ENCODE assay signal across 21 cellular contexts in genomic region chr3:184626942-184627341, GRCh38.
"Had no signal": no experiment of that assay in that cellular context is flagged by ENCODE, and none has a peak within 500 bp of the region (broad histone marks: within the 10 kb centered on the region; RNA-seq: fewer than 3 reads in every experiment).

No MANE protein-coding gene starts in this region.

- DNase-seq: activated CD4-positive, alpha-beta T cell treated with anti-CD3 and anti-CD28 coated beads for 4 hours; activated CD4-positive, alpha-beta T cell treated with anti-CD3 and anti-CD28 coated beads, Interleukin-2, amount 50 U/mL, for 4 hours; activated CD8-positive, alpha-beta memory T cell treated with anti-CD3 and anti-CD28 coated beads for 24 hours; activated effector memory CD4-positive, alpha-beta T cell treated with anti-CD3 and anti-CD28 coated beads, Interleukin-2, amount 50 U/mL, for 16 hours; activated naive CD4-positive, alpha-beta T cell treated with anti-CD3 and anti-CD28 coated beads, Interleukin-2, amount 10 ng/mL, durations not matched to agents 7 days and 5 days; activated naive CD8-positive, alpha-beta T cell treated with anti-CD3 and anti-CD28 coated beads, Interleukin-2, amount 10 ng/mL, durations not matched to agents 7 days and 5 days; central memory CD4-positive, alpha-beta T cell; head of caudate nucleus; kidney glomerular epithelial cell; left lung; naive B cell; right lobe of liver; small intestine; stimulated activated CD4-positive, alpha-beta T cell treated with anti-CD3 and anti-CD28 coated beads, Interleukin-1b, Interleukin-23, amount 100 ng/mL, for 48 hours; stimulated activated naive B cell treated with anti-CD40 and anti-IgM and Interleukin-4, amounts not matched to agents 10 μg/mL and 1 μg/mL and 100 μg/mL, for 72 hours; stomach; SW 1271; T-helper 9 cell; tibial artery had no signal

- H3K36me3 ChIP-seq: ascending aorta, left lung, right lobe of liver, stomach, tibial artery had no signal

- H3K27ac ChIP-seq: ascending aorta, left lung, right lobe of liver, stomach, tibial artery, VCaP had no signal

- H3K4me1 ChIP-seq: ascending aorta, left lung, right lobe of liver, stomach, tibial artery had no signal

- H3K27me3 ChIP-seq: ascending aorta, left lung, right lobe of liver, stomach had no signal

- H3K9me3 ChIP-seq: ascending aorta, left lung, right lobe of liver, stomach, tibial artery had no signal

- ATAC-seq: left lung; right lobe of liver; stimulated activated naive B cell treated with anti-CD40 and anti-IgM and Interleukin-4, amounts not matched to agents 10 μg/mL and 1 μg/mL and 100 μg/mL, for 72 hours had no signal

- H3K4me3 ChIP-seq: ascending aorta, left lung, right lobe of liver, stomach, tibial artery had no signal
